ENCODE assay signal across 12 cellular contexts in the genomic region with DNA sequence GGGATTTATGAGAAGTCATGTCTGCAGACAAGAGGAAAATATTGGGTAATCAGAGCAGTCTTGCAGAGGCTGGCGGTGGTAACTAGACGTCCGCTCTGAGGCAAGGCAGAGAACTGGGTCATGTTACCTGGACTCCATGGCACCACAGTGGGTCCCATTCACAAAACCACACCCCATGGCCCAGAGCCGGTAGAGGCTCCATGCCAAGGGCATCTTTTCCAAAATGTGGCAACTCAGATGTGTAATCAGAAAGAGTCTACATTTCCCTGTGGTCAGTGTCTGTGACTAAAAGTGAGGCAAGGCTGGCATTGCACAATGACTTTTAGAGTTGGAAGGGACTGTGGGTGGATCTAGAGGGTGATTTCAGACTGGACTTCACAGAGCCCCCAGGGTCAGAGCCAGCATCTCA.
DNase-seq lines count a peak whose midpoint lies in the region; ATAC-seq and TF ChIP-seq lines count a peak whose summit lies in the region.
"Had no signal": no experiment of that assay in that cellular context is flagged by ENCODE, and none has a peak within 500 bp of the region (broad histone marks: within the 10 kb centered on the region; RNA-seq: fewer than 3 reads in every experiment).

No MANE protein-coding gene starts in this region.

- H3K4me3 Mint-ChIP-seq in T-helper 17 cell (no peak overlapping the region), immature natural killer cell (no peak overlapping the region)

- DNase-seq in left cardiac atrium (peak; percentile 28), left ventricle myocardium superior (no peak), T-helper 17 cell (no peak), glomerular visceral epithelial cell (ENCODE audit: extremely low spot score) (peak; percentile 59), upper lobe of right lung (peak; percentile 72), NCI-H2227 (lab: John Stamatoyannopoulos, UW; ENCODE audit: unreplicated experiment) (no peak), immature natural killer cell (no peak)
- DNase-seq in activated CD8-positive, alpha-beta memory T cell treated with anti-CD3 and anti-CD28 coated beads, Interleukin-2, amount 50 U/mL, for 4 hours = no peak
- DNase-seq: activated CD4-positive, alpha-beta T cell treated with anti-CD3 and anti-CD28 coated beads, Interleukin-2, amount 50 U/mL, for 1 hour; hippocampal formation; NCI-H510A; SW 1271 had no signal

- H3K4me3 ChIP-seq in upper lobe of right lung = no peak overlapping the region

- H3K27me3 ChIP-seq in upper lobe of right lung = no peaks in the 10 kb centered on the region

- H3K36me3 Mint-ChIP-seq in T-helper 17 cell (ENCODE audit: low read depth) (no peaks in the 10 kb centered on the region), immature natural killer cell (no peaks in the 10 kb centered on the region)

- peaks cover 58% of the 10 kb centered on the region for H3K27me3 Mint-ChIP-seq in T-helper 17 cell
- peaks cover 0 to 12% (median 8%) of the 10 kb centered on the region in 3 donors for H3K27me3 Mint-ChIP-seq in immature natural killer cell (ENCODE audit: low read depth in 3 of 3)

- H3K4me1 ChIP-seq in upper lobe of right lung = peaks cover 10% of the 10 kb centered on the region

- no peaks in the 10 kb centered on the region for H3K36me3 ChIP-seq in upper lobe of right lung

- peak; percentile 42 to 82 for ATAC-seq in left cardiac atrium
- ATAC-seq in left ventricle myocardium superior = no peak
- ATAC-seq in T-helper 17 cell = peak; percentile 12
- ATAC-seq in upper lobe of right lung = peak; percentile 82

- no peaks in the 10 kb centered on the region for H3K9me3 ChIP-seq in T-helper 17 cell (ENCODE audit: control insufficient read depth, low read length, poor library complexity, severe bottlenecking)
- no peaks in the 10 kb centered on the region for H3K9me3 ChIP-seq in upper lobe of right lung

- H3K4me1 Mint-ChIP-seq in T-helper 17 cell = peaks cover 6% of the 10 kb centered on the region
- H3K4me1 Mint-ChIP-seq in immature natural killer cell = peaks cover 0 to 5% of the 10 kb centered on the region in 2 donors

- H3K27ac Mint-ChIP-seq in T-helper 17 cell (no peak overlapping the region), immature natural killer cell (no peak overlapping the region)

- intact Hi-C loops in left cardiac atrium (cut with DNase I) = no loop called here
- intact Hi-C loops in left ventricle myocardium superior (cut with micrococcal nuclease) = no loop called here
- intact Hi-C loops in upper lobe of right lung (cut with DNase I) = no loop called here

- H3K27ac ChIP-seq in upper lobe of right lung = no peak overlapping the region

- TF ChIP-seq CTCF in upper lobe of right lung (IDR thresholded peaks at IDR 0.05) = no peak

- peaks cover 0 to 2% (median 0%) of the 10 kb centered on the region in 6 donors for H3K9me3 Mint-ChIP-seq in immature natural killer cell

Comparison
In these comparisons a context has a peak if more than half of its experiments do, and no peak if none do; other contexts are left out.
1. DNase-seq: peak in left cardiac atrium (single experiment), glomerular visceral epithelial cell (single experiment) and upper lobe of right lung (single experiment); none in left ventricle myocardium superior (single experiment), T-helper 17 cell (0 of 3), activated CD8-positive, alpha-beta memory T cell treated with anti-CD3 and anti-CD28 coated beads, Interleukin-2, amount 50 U/mL, for 4 hours (single experiment), NCI-H2227 (single experiment) and immature natural killer cell (0 of 3).